ENCODE assay signal across 35 cellular contexts in the genomic region with DNA sequence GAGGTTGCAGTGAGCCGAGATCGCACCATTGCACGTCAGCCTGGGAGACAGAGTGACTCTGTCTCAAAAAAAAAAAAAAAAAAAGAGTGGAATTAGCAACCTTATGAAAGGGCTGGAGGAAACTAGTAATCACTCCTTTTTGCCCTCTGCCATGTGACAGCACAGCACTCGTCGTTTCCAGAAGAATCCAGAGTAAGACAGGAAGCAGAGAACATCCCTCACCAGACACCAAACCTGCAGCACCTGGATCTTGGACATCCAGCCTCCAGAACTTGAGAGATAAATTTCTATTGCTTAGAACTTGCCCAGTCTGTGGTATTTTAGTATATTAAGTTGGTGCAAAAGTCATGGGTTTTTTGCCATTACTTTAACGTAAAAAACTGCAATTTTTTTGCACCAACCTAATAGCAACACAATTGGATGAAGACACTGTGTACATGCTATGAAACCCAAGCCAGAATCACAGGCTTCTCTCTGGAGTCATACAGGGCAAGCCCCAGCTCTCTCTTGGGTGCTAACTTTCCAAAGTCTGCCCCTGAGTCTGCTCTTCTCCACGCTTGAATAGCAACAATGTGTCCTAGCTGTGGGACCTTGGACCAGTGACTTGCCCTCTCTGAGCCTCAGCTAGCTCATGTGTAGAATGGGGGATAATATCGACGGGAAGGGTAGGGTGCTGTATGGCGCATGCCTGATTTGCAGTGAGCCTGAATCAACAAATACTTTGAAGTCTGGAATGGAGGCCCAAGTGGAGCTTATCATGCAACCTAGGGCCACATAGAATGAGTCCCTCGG. TPM values are rescaled to one million over a fixed set of nuclear protein-coding genes. Genes with fewer than 3 reads are reported as not detected.
"Had no signal": no experiment of that assay in that cellular context is flagged by ENCODE, and none has a peak within 500 bp of the region (broad histone marks: within the 10 kb centered on the region; RNA-seq: fewer than 3 reads in every experiment).

No MANE protein-coding gene starts in this region.

- H3K36me3 ChIP-seq: brain microvascular endothelial cell, esophagus muscularis mucosa, gastrocnemius medialis, heart left ventricle, WERI-Rb-1 had no signal

- H3K36me3 Mint-ChIP-seq: activated naive CD8-positive, alpha-beta T cell had no signal

- H3K27me3 Mint-ChIP-seq: activated B cell treated with CpG ODN at 0.5 μM for 24 hours; activated CD8-positive, alpha-beta T cell treated with anti-CD3 and anti-CD28 coated beads for 36 hours; activated naive CD8-positive, alpha-beta T cell; activated T-helper 17 cell treated with anti-CD3 and anti-CD28 coated beads, Interleukin-2, amount 50 U/mL, for 72 hours had no signal

- ATAC-seq: activated CD4-positive, CD25-positive, alpha-beta regulatory T cell treated with anti-CD3 and anti-CD28 coated beads, Interleukin-2, amount 50 U/mL, for 24 hours; activated CD8-positive, alpha-beta T cell treated with anti-CD3 and anti-CD28 coated beads for 36 hours; activated T-cell treated with anti-CD3 and anti-CD28 coated beads, Interleukin-2, amount 50 U/mL, for 4 hours; activated T-helper 17 cell treated with anti-CD3 and anti-CD28 coated beads, Interleukin-2, amount 50 U/mL, for 72 hours; effector memory CD8-positive, alpha-beta T cell; foreskin keratinocyte; gastrocnemius medialis; heart left ventricle; T-helper 17 cell had no signal

- H3K4me1 Mint-ChIP-seq: central memory CD8-positive, alpha-beta T cell; T-helper 17 cell had no signal

- H3K4me3 Mint-ChIP-seq: activated B cell treated with CpG ODN at 0.5 μM for 24 hours; activated CD8-positive, alpha-beta T cell treated with anti-CD3 and anti-CD28 coated beads for 36 hours; activated naive CD8-positive, alpha-beta T cell; activated T-cell treated with anti-CD3 and anti-CD28 coated beads, Interleukin-2, amount 50 U/mL, for 4 hours; activated T-helper 17 cell treated with anti-CD3 and anti-CD28 coated beads, Interleukin-2, amount 50 U/mL, for 72 hours; central memory CD8-positive, alpha-beta T cell; effector memory CD8-positive, alpha-beta T cell; T-helper 17 cell; T-helper 2 cell treated with Interferon-gamma antibody and Interleukin-4, amounts not matched to agents 5 μg/mL and 100 μg/mL, for 36 hours had no signal

- H3K9me3 Mint-ChIP-seq: activated B cell treated with CpG ODN at 0.5 μM for 24 hours; activated CD8-positive, alpha-beta T cell treated with anti-CD3 and anti-CD28 coated beads for 36 hours; activated T-cell treated with anti-CD3 and anti-CD28 coated beads, Interleukin-2, amount 50 U/mL, for 4 hours; activated T-helper 17 cell treated with anti-CD3 and anti-CD28 coated beads, Interleukin-2, amount 50 U/mL, for 72 hours; central memory CD8-positive, alpha-beta T cell; effector memory CD8-positive, alpha-beta T cell; T-helper 2 cell treated with Interferon-gamma antibody and Interleukin-4, amounts not matched to agents 5 μg/mL and 100 μg/mL, for 36 hours had no signal

- H3K27me3 ChIP-seq: brain microvascular endothelial cell, esophagus muscularis mucosa, foreskin keratinocyte, gastrocnemius medialis, heart left ventricle had no signal

- H3K27ac Mint-ChIP-seq: activated B cell treated with CpG ODN at 0.5 μM for 24 hours; activated CD8-positive, alpha-beta T cell treated with anti-CD3 and anti-CD28 coated beads for 36 hours; activated naive CD8-positive, alpha-beta T cell; activated T-helper 17 cell treated with anti-CD3 and anti-CD28 coated beads, Interleukin-2, amount 50 U/mL, for 72 hours; effector memory CD8-positive, alpha-beta T cell; T-helper 17 cell; T-helper 2 cell treated with Interferon-gamma antibody and Interleukin-4, amounts not matched to agents 5 μg/mL and 100 μg/mL, for 36 hours had no signal

- H3K27ac ChIP-seq: brain microvascular endothelial cell, esophagus muscularis mucosa, foreskin keratinocyte, heart left ventricle, WERI-Rb-1 had no signal

- H3K4me1 ChIP-seq: foreskin keratinocyte had no signal

- H3K4me3 ChIP-seq: esophagus muscularis mucosa, gastrocnemius medialis, heart left ventricle had no signal

- FAIRE-seq: astrocyte, bronchial epithelial cell, colon had no signal

- DNase-seq: activated B cell treated with CpG ODN at 0.5 μM for 24 hours; activated CD4-positive, alpha-beta T cell treated with anti-CD3 and anti-CD28 coated beads for 48 hours; activated CD4-positive, alpha-beta T cell treated with anti-CD3 and anti-CD28 coated beads, Interleukin-2, amount 50 U/mL, for 1 hour; activated CD4-positive, alpha-beta T cell treated with anti-CD3 and anti-CD28 coated beads, Interleukin-2, amount 50 U/mL, for 48 hours; activated CD8-positive, alpha-beta memory T cell treated with anti-CD3 and anti-CD28 coated beads for 24 hours; activated CD8-positive, alpha-beta T cell treated with anti-CD3 and anti-CD28 coated beads for 36 hours; activated effector memory CD4-positive, alpha-beta T cell treated with Interleukin-2 at 50 U/mL for 16 hours; activated gamma-delta T cell treated with Interleukin-2 at 50 U/mL for 16 hours; activated naive CD4-positive, alpha-beta T cell treated with anti-CD3 and anti-CD28 coated beads, Interleukin-2, amount 50 U/mL, for 16 hours; activated naive CD4-positive, alpha-beta T cell treated with Interleukin-2 at 50 U/mL for 16 hours; activated T-cell treated with anti-CD3 and anti-CD28 coated beads, Interleukin-2, amount 50 U/mL, for 4 hours; amniotic stem cell; anterior cingulate cortex; brain microvascular endothelial cell; cortex of kidney; dermis blood vessel endothelial cell; effector CD4-positive, alpha-beta T cell; effector memory CD8-positive, alpha-beta T cell; erythroblast; foreskin keratinocyte; gastrocnemius medialis; glutamatergic neuron; heart left ventricle; T-helper 17 cell; T1000; WERI-Rb-1 had no signal

- H3K9me3 ChIP-seq: esophagus muscularis mucosa, gastrocnemius medialis, heart left ventricle had no signal

RNA-seq across cellular contexts. Expression of gene CHST3, which starts 55.1 kb away (rescaled TPM):
- total RNA-seq: activated B cell treated with CpG ODN at 0.5 μM for 24 hours, T-helper 17 cell had no signal
